In genomic region chr5:141742866-141743651, GRCh38 we compare ENCODE assay signal across 9 cellular contexts.
DNase-seq lines count a peak whose midpoint lies in the region; ATAC-seq, FAIRE-seq and TF ChIP-seq lines count a peak whose summit lies in the region.
"Had no signal": no experiment of that assay in that cellular context is flagged by ENCODE, and none has a peak within 500 bp of the region (broad histone marks: within the 10 kb centered on the region; RNA-seq: fewer than 3 reads in every experiment).

No MANE protein-coding gene starts in this region.

- no peak overlapping the region for H3K27ac Mint-ChIP-seq in astrocyte (ENCODE audit: unreplicated experiment)
- no peak overlapping the region for H3K27ac Mint-ChIP-seq in activated T-helper 1 cell treated with anti-CD3 and anti-CD28 coated beads, Interleukin-12 subunit alpha, Interleukin-12 subunit beta, Interleukin-2, Interleukin-4 antibody, amounts not matched to agents 30 ng/mL and 10 ng/mL and 1 ng/mL, durations not matched to agents 14 hours and 24 hours and 36 hours

- H3K27ac ChIP-seq in astrocyte (ENCODE audit: low read depth, low read length), result no peak overlapping the region
- H3K27ac ChIP-seq in liver (ENCODE audit: low read depth in 1 of 2, low read length in 2 of 2), result no peak overlapping the region

- peaks cover 62% of the 10 kb centered on the region for H3K27me3 Mint-ChIP-seq in astrocyte (ENCODE audit: low read depth, unreplicated experiment)
- H3K27me3 Mint-ChIP-seq in activated T-helper 1 cell treated with anti-CD3 and anti-CD28 coated beads, Interleukin-12 subunit alpha, Interleukin-12 subunit beta, Interleukin-2, Interleukin-4 antibody, amounts not matched to agents 30 ng/mL and 10 ng/mL and 1 ng/mL, durations not matched to agents 14 hours and 24 hours and 36 hours (ENCODE audit: insufficient read depth), result peaks cover 15% of the 10 kb centered on the region

- no peak overlapping the region for H3K4me3 Mint-ChIP-seq in astrocyte (ENCODE audit: unreplicated experiment)
- no peak overlapping the region for H3K4me3 Mint-ChIP-seq in activated T-helper 1 cell treated with anti-CD3 and anti-CD28 coated beads, Interleukin-12 subunit alpha, Interleukin-12 subunit beta, Interleukin-2, Interleukin-4 antibody, amounts not matched to agents 30 ng/mL and 10 ng/mL and 1 ng/mL, durations not matched to agents 14 hours and 24 hours and 36 hours

- ATAC-seq in HG03196 (IDR thresholded peaks at IDR 0.05; ENCODE audit: unreplicated experiment) (no peak), Right ventricle myocardium inferior (no peak)

- no peak for FAIRE-seq in astrocyte (lab: Jason Lieb, UNC)

- H3K9me3 ChIP-seq in astrocyte (ENCODE audit: insufficient read depth, low read depth, low read length) (no peaks in the 10 kb centered on the region), liver (ENCODE audit: control insufficient read depth in 4 of 4, low read length in 3 of 4) (no peaks in the 10 kb centered on the region)

- no peak overlapping the region for H3K9ac ChIP-seq in astrocyte (ENCODE audit: low read length)
- no peak overlapping the region for H3K9ac ChIP-seq in liver (ENCODE audit: low read depth in 1 of 2, low read length in 2 of 2)

- H2AFZ ChIP-seq in astrocyte (ENCODE audit: low read depth, low read length), result no peak overlapping the region

- TF ChIP-seq CTCF in astrocyte (IDR thresholded peaks at IDR 0.05; ENCODE audit: insufficient read depth, low read depth, low read length) (no peak), liver (IDR thresholded peaks at IDR 0.05; ENCODE audit: low read depth, low read length, missing input control) (no peak)

- H3K36me3 Mint-ChIP-seq in astrocyte (ENCODE audit: low read depth, unreplicated experiment), result peaks cover 2% of the 10 kb centered on the region
- no peaks in the 10 kb centered on the region for H3K36me3 Mint-ChIP-seq in activated T-helper 1 cell treated with anti-CD3 and anti-CD28 coated beads, Interleukin-12 subunit alpha, Interleukin-12 subunit beta, Interleukin-2, Interleukin-4 antibody, amounts not matched to agents 30 ng/mL and 10 ng/mL and 1 ng/mL, durations not matched to agents 14 hours and 24 hours and 36 hours (ENCODE audit: low read depth)

- H3K4me2 ChIP-seq in astrocyte (ENCODE audit: low read length), result no peak overlapping the region

- peaks cover 13% of the 10 kb centered on the region for H3K27me3 ChIP-seq in astrocyte (ENCODE audit: insufficient read depth, low read length)
- no peaks in the 10 kb centered on the region for H3K27me3 ChIP-seq in liver (ENCODE audit: control insufficient read depth in 4 of 4, insufficient read depth in 4 of 4, low read length in 3 of 4)

- H3K36me3 ChIP-seq in astrocyte (ENCODE audit: insufficient read depth, low read length), result no peaks in the 10 kb centered on the region
- no peaks in the 10 kb centered on the region for H3K36me3 ChIP-seq in liver (ENCODE audit: control insufficient read depth in 4 of 4, insufficient read depth in 3 of 4, low read depth in 1 of 4, low read length in 3 of 4)

- H4K20me1 ChIP-seq in astrocyte (ENCODE audit: insufficient read depth, low read length), result no peaks in the 10 kb centered on the region

- no peak overlapping the region for H3K4me3 ChIP-seq in astrocyte (ENCODE audit: insufficient read depth, low read depth, low read length)
- H3K4me3 ChIP-seq in liver (ENCODE audit: low read depth in 1 of 3, low read length in 3 of 3), result no peak overlapping the region

- WGBS in liver, result 25% methylated on average over 15 of the region's 15 CpGs

- DNase-seq in GM03348 (ENCODE audit: low spot score), result peak; percentile 72
- DNase-seq in LHCN-M2 (ENCODE audit: low read depth), result peak; percentile 7
- peak; percentile 18 for DNase-seq in astrocyte (ENCODE audit: low read depth)
- no peak for DNase-seq in germinal center (ENCODE audit: low spot score)
- no peak for DNase-seq in activated T-helper 1 cell treated with anti-CD3 and anti-CD28 coated beads, Interleukin-12 subunit alpha, Interleukin-12 subunit beta, Interleukin-2, Interleukin-4 antibody, amounts not matched to agents 30 ng/mL and 10 ng/mL and 1 ng/mL, durations not matched to agents 14 hours and 24 hours and 36 hours (ENCODE audit: low spot score)
- no peak for DNase-seq in Right ventricle myocardium inferior (ENCODE audit: missing footprints)
- DNase-seq: SW 1271 had no signal

- intact Hi-C loops in activated T-helper 1 cell treated with anti-CD3 and anti-CD28 coated beads, Interleukin-12 subunit alpha, Interleukin-12 subunit beta, Interleukin-2, Interleukin-4 antibody, amounts not matched to agents 30 ng/mL and 10 ng/mL and 1 ng/mL, durations not matched to agents 14 hours and 24 hours and 36 hours (cut with micrococcal nuclease), result no loop called here
- intact Hi-C loops in Right ventricle myocardium inferior (cut with DNase I), result no loop called here

- no peaks in the 10 kb centered on the region for H3K4me1 ChIP-seq in astrocyte (ENCODE audit: insufficient read depth, low read length)
- no peaks in the 10 kb centered on the region for H3K4me1 ChIP-seq in liver (ENCODE audit: control insufficient read depth in 4 of 4, insufficient read depth in 4 of 4, low read length in 3 of 4)

- no peaks in the 10 kb centered on the region for H3K9me3 Mint-ChIP-seq in astrocyte (ENCODE audit: unreplicated experiment)
- no peaks in the 10 kb centered on the region for H3K9me3 Mint-ChIP-seq in activated T-helper 1 cell treated with anti-CD3 and anti-CD28 coated beads, Interleukin-12 subunit alpha, Interleukin-12 subunit beta, Interleukin-2, Interleukin-4 antibody, amounts not matched to agents 30 ng/mL and 10 ng/mL and 1 ng/mL, durations not matched to agents 14 hours and 24 hours and 36 hours

- no peaks in the 10 kb centered on the region for H3K79me2 ChIP-seq in astrocyte (ENCODE audit: insufficient read depth, low read length)

- no peak for TF ChIP-seq RAD21 in liver (IDR thresholded peaks at IDR 0.05)

- peaks cover 3% of the 10 kb centered on the region for H3K4me1 Mint-ChIP-seq in astrocyte (ENCODE audit: low read depth, unreplicated experiment)
- H3K4me1 Mint-ChIP-seq in activated T-helper 1 cell treated with anti-CD3 and anti-CD28 coated beads, Interleukin-12 subunit alpha, Interleukin-12 subunit beta, Interleukin-2, Interleukin-4 antibody, amounts not matched to agents 30 ng/mL and 10 ng/mL and 1 ng/mL, durations not matched to agents 14 hours and 24 hours and 36 hours (ENCODE audit: low read depth), result no peaks in the 10 kb centered on the region

TF ChIP-seq in liver, 16 proteins besides CTCF, POLR2A, EP300 and RAD21:
- no peak for TF ChIP-seq FOXA2 (IDR thresholded peaks at IDR 0.05)
- peak; percentile 98 for TF ChIP-seq REST (IDR thresholded peaks at IDR 0.05)
- no peak for TF ChIP-seq NR2F2 (IDR thresholded peaks at IDR 0.05)
- no peak for TF ChIP-seq JUND (IDR thresholded peaks at IDR 0.05)
- TF ChIP-seq FOXA1 (IDR thresholded peaks at IDR 0.05), result no peak
- no peak for TF ChIP-seq TAF1 (conservative IDR thresholded peaks at IDR 0.05)
- no peak for TF ChIP-seq GABPA (IDR thresholded peaks at IDR 0.05 in 1 of 2, conservative IDR thresholded peaks at IDR 0.05 in 1 of 2)

Comparison
In these comparisons a context has a peak if more than half of its experiments do, and no peak if none do; other contexts are left out.
1. DNase-seq: peak in GM03348 (single experiment), LHCN-M2 (single experiment) and astrocyte (single experiment); none in germinal center (single experiment), activated T-helper 1 cell treated with anti-CD3 and anti-CD28 coated beads, Interleukin-12 subunit alpha, Interleukin-12 subunit beta, Interleukin-2, Interleukin-4 antibody, amounts not matched to agents 30 ng/mL and 10 ng/mL and 1 ng/mL, durations not matched to agents 14 hours and 24 hours and 36 hours (single experiment) and Right ventricle myocardium inferior (single experiment).